ENCODE assay signal across 1 cellular context in genomic region chr12:103181366-103182152, GRCh38.
TF ChIP-seq lines count a peak whose summit lies in the region.

No MANE protein-coding gene starts in this region.

TF ChIP-seq in GM12878, 131 proteins besides CTCF, POLR2A, EP300 and RAD21 (continued from another document and continues in another):
- TF ChIP-seq TBL1XR1 (IDR thresholded peaks at IDR 0.05; ENCODE audit: low read depth, low read length) (no peak), RAD51 (IDR thresholded peaks at IDR 0.05) (peak; percentile 26; the same call in 1 of the 2 replicates), HDGF (IDR thresholded peaks at IDR 0.05) (no peak), NBN (IDR thresholded peaks at IDR 0.05) (peak; percentile 78), PAX5 (IDR thresholded peaks at IDR 0.05; ENCODE audit: borderline replicate concordance, low read depth, low read length) (0 out of 2 replicates have a peak, but pooled peaks have one; percentile 46), RBBP5 (conservative IDR thresholded peaks at IDR 0.05) (no peak), TARDBP (IDR thresholded peaks at IDR 0.05; ENCODE audit: borderline replicate concordance) (no peak), JUNB (IDR thresholded peaks at IDR 0.05) (peak; percentile 63), CREB1 (IDR thresholded peaks at IDR 0.05; ENCODE audit: low read depth) (no peak), NR2F1 (conservative IDR thresholded peaks at IDR 0.05) (no peak; the same call in 1 of the 2 replicates), ZNF622 (IDR thresholded peaks at IDR 0.05) (no peak), MAX (IDR thresholded peaks at IDR 0.05; ENCODE audit: low read depth, low read length) (no peak), EED (IDR thresholded peaks at IDR 0.05; ENCODE audit: low read depth) (peak; percentile 54), MEF2B (IDR thresholded peaks at IDR 0.05; ENCODE audit: partially characterized antibody, poor library complexity, severe bottlenecking) (peak; percentile 94), NFXL1 (IDR thresholded peaks at IDR 0.05; ENCODE audit: borderline replicate concordance) (no peak), EZH2 (IDR thresholded peaks at IDR 0.05; ENCODE audit: borderline replicate concordance, control insufficient read depth, low read depth, low read length) (no peak), FOXM1 (IDR thresholded peaks at IDR 0.05; ENCODE audit: low read depth, low read length) (peak; percentile 76; the same call in 1 of the 2 replicates), SUPT20H (IDR thresholded peaks at IDR 0.05; ENCODE audit: borderline replicate concordance, control insufficient read depth, low read depth, low read length) (no peak), MTA3 (IDR thresholded peaks at IDR 0.05; ENCODE audit: borderline replicate concordance, low read length) (no peak), SRF (IDR thresholded peaks at IDR 0.05; ENCODE audit: low read depth in 2 of 2, low read length in 2 of 2) (no peak), GATAD2B (conservative IDR thresholded peaks at IDR 0.05; ENCODE audit: low read depth) (no peak), STAT3 (IDR thresholded peaks at IDR 0.05; ENCODE audit: low read depth, low read length) (peak; percentile 64; the same call in 1 of the 2 replicates), CREM (IDR thresholded peaks at IDR 0.05; ENCODE audit: low read depth) (0 out of 2 replicates have a peak, but pooled peaks have one; percentile 8), STAT1 (conservative IDR thresholded peaks at IDR 0.05) (no peak), MXI1 (IDR thresholded peaks at IDR 0.05; ENCODE audit: low read depth, low read length) (no peak), BHLHE40 (IDR thresholded peaks at IDR 0.05; ENCODE audit: borderline replicate concordance in 1 of 2, low read depth in 2 of 2, low read length in 1 of 2) (peak in 1 of 2 experiments; percentile 10; a peak in 1 of 4 replicates), SMAD1 (IDR thresholded peaks at IDR 0.05; ENCODE audit: low read depth, partially characterized antibody) (peak; percentile 57), ATF7 (IDR thresholded peaks at IDR 0.05; ENCODE audit: low read depth) (no peak; the same call in none of the 2 replicates), POLR2AphosphoS2 (IDR thresholded peaks at IDR 0.05; ENCODE audit: low read depth, low read length) (no peak), KDM1A (IDR thresholded peaks at IDR 0.05; ENCODE audit: borderline replicate concordance) (no peak), NRF1 (conservative IDR thresholded peaks at IDR 0.05; ENCODE audit: low read depth, low read length) (no peak), ZNF217 (IDR thresholded peaks at IDR 0.05) (peak; percentile 99), RFX5 (IDR thresholded peaks at IDR 0.05; ENCODE audit: low read depth, low read length) (no peak), PAX8 (IDR thresholded peaks at IDR 0.05) (no peak), ZNF24 (IDR thresholded peaks at IDR 0.05) (peak; percentile 55; the same call in 1 of the 2 replicates), TCF7 (IDR thresholded peaks at IDR 0.05; ENCODE audit: borderline replicate concordance) (no peak), IKZF2 (IDR thresholded peaks at IDR 0.05) (peak; percentile 70 to 74; a peak in 2 of 4 replicates), SKIL (IDR thresholded peaks at IDR 0.05; ENCODE audit: low read depth, poor library complexity, severe bottlenecking) (peak; percentile 92), TCF12 (IDR thresholded peaks at IDR 0.05; ENCODE audit: low read depth, low read length) (no peak), IRF4 (IDR thresholded peaks at IDR 0.05; ENCODE audit: low read depth, low read length) (peak; percentile 68; the same call in 1 of the 2 replicates), YBX1 (IDR thresholded peaks at IDR 0.05) (no peak), SPI1 (IDR thresholded peaks at IDR 0.05; ENCODE audit: borderline replicate concordance, insufficient read depth, low read depth, low read length) (peak; percentile 24; the same call in 1 of the 2 replicates), NR2C1 (IDR thresholded peaks at IDR 0.05) (no peak)
- TF ChIP-seq, protein P1, sequence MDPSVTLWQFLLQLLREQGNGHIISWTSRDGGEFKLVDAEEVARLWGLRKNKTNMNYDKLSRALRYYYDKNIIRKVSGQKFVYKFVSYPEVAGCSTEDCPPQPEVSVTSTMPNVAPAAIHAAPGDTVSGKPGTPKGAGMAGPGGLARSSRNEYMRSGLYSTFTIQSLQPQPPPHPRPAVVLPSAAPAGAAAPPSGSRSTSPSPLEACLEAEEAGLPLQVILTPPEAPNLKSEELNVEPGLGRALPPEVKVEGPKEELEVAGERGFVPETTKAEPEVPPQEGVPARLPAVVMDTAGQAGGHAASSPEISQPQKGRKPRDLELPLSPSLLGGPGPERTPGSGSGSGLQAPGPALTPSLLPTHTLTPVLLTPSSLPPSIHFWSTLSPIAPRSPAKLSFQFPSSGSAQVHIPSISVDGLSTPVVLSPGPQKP (IDR thresholded peaks at IDR 0.05; ENCODE audit: low read depth, low read length), result no peak
- TF ChIP-seq, protein P2, sequence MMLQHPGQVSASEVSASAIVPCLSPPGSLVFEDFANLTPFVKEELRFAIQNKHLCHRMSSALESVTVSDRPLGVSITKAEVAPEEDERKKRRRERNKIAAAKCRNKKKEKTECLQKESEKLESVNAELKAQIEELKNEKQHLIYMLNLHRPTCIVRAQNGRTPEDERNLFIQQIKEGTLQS (IDR thresholded peaks at IDR 0.05; ENCODE audit: borderline replicate concordance, extremely low read depth, low read depth, low read length), result no peak
- TF ChIP-seq, protein P3, sequence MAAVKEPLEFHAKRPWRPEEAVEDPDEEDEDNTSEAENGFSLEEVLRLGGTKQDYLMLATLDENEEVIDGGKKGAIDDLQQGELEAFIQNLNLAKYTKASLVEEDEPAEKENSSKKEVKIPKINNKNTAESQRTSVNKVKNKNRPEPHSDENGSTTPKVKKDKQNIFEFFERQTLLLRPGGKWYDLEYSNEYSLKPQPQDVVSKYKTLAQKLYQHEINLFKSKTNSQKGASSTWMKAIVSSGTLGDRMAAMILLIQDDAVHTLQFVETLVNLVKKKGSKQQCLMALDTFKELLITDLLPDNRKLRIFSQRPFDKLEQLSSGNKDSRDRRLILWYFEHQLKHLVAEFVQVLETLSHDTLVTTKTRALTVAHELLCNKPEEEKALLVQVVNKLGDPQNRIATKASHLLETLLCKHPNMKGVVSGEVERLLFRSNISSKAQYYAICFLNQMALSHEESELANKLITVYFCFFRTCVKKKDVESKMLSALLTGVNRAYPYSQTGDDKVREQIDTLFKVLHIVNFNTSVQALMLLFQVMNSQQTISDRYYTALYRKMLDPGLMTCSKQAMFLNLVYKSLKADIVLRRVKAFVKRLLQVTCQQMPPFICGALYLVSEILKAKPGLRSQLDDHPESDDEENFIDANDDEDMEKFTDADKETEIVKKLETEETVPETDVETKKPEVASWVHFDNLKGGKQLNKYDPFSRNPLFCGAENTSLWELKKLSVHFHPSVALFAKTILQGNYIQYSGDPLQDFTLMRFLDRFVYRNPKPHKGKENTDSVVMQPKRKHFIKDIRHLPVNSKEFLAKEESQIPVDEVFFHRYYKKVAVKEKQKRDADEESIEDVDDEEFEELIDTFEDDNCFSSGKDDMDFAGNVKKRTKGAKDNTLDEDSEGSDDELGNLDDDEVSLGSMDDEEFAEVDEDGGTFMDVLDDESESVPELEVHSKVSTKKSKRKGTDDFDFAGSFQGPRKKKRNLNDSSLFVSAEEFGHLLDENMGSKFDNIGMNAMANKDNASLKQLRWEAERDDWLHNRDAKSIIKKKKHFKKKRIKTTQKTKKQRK (IDR thresholded peaks at IDR 0.05; ENCODE audit: low read depth, low read length), result no peak
- TF ChIP-seq, protein P4, sequence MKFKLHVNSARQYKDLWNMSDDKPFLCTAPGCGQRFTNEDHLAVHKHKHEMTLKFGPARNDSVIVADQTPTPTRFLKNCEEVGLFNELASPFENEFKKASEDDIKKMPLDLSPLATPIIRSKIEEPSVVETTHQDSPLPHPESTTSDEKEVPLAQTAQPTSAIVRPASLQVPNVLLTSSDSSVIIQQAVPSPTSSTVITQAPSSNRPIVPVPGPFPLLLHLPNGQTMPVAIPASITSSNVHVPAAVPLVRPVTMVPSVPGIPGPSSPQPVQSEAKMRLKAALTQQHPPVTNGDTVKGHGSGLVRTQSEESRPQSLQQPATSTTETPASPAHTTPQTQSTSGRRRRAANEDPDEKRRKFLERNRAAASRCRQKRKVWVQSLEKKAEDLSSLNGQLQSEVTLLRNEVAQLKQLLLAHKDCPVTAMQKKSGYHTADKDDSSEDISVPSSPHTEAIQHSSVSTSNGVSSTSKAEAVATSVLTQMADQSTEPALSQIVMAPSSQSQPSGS (IDR thresholded peaks at IDR 0.05; ENCODE audit: low read length), result 0 out of 2 replicates have a peak, but pooled peaks have one; percentile 20
- TF ChIP-seq, protein P5, sequence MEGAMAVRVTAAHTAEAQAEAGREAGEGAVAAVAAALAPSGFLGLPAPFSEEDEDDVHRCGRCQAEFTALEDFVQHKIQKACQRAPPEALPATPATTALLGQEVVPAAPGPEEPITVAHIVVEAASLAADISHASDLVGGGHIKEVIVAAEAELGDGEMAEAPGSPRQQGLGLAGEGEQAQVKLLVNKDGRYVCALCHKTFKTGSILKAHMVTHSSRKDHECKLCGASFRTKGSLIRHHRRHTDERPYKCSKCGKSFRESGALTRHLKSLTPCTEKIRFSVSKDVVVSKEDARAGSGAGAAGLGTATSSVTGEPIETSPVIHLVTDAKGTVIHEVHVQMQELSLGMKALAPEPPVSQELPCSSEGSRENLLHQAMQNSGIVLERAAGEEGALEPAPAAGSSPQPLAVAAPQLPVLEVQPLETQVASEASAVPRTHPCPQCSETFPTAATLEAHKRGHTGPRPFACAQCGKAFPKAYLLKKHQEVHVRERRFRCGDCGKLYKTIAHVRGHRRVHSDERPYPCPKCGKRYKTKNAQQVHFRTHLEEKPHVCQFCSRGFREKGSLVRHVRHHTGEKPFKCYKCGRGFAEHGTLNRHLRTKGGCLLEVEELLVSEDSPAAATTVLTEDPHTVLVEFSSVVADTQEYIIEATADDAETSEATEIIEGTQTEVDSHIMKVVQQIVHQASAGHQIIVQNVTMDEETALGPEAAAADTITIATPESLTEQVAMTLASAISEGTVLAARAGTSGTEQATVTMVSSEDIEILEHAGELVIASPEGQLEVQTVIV (IDR thresholded peaks at IDR 0.05; ENCODE audit: borderline replicate concordance, partially characterized antibody), result no peak
- TF ChIP-seq, protein P6, sequence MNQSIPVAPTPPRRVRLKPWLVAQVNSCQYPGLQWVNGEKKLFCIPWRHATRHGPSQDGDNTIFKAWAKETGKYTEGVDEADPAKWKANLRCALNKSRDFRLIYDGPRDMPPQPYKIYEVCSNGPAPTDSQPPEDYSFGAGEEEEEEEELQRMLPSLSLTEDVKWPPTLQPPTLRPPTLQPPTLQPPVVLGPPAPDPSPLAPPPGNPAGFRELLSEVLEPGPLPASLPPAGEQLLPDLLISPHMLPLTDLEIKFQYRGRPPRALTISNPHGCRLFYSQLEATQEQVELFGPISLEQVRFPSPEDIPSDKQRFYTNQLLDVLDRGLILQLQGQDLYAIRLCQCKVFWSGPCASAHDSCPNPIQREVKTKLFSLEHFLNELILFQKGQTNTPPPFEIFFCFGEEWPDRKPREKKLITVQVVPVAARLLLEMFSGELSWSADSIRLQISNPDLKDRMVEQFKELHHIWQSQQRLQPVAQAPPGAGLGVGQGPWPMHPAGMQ (IDR thresholded peaks at IDR 0.05; ENCODE audit: borderline replicate concordance), result no peak
- TF ChIP-seq, protein P7, sequence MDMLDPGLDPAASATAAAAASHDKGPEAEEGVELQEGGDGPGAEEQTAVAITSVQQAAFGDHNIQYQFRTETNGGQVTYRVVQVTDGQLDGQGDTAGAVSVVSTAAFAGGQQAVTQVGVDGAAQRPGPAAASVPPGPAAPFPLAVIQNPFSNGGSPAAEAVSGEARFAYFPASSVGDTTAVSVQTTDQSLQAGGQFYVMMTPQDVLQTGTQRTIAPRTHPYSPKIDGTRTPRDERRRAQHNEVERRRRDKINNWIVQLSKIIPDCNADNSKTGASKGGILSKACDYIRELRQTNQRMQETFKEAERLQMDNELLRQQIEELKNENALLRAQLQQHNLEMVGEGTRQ (IDR thresholded peaks at IDR 0.05; ENCODE audit: borderline replicate concordance, low read depth, low read length), result no peak
- TF ChIP-seq, protein P8, sequence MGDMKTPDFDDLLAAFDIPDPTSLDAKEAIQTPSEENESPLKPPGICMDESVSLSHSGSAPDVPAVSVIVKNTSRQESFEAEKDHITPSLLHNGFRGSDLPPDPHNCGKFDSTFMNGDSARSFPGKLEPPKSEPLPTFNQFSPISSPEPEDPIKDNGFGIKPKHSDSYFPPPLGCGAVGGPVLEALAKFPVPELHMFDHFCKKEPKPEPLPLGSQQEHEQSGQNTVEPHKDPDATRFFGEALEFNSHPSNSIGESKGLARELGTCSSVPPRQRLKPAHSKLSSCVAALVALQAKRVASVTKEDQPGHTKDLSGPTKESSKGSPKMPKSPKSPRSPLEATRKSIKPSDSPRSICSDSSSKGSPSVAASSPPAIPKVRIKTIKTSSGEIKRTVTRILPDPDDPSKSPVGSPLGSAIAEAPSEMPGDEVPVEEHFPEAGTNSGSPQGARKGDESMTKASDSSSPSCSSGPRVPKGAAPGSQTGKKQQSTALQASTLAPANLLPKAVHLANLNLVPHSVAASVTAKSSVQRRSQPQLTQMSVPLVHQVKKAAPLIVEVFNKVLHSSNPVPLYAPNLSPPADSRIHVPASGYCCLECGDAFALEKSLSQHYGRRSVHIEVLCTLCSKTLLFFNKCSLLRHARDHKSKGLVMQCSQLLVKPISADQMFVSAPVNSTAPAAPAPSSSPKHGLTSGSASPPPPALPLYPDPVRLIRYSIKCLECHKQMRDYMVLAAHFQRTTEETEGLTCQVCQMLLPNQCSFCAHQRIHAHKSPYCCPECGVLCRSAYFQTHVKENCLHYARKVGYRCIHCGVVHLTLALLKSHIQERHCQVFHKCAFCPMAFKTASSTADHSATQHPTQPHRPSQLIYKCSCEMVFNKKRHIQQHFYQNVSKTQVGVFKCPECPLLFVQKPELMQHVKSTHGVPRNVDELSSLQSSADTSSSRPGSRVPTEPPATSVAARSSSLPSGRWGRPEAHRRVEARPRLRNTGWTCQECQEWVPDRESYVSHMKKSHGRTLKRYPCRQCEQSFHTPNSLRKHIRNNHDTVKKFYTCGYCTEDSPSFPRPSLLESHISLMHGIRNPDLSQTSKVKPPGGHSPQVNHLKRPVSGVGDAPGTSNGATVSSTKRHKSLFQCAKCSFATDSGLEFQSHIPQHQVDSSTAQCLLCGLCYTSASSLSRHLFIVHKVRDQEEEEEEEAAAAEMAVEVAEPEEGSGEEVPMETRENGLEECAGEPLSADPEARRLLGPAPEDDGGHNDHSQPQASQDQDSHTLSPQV (IDR thresholded peaks at IDR 0.05), result no peak
